ENCODE assay signal across 19 cellular contexts in genomic region chr22:45524966-45525365, GRCh38. TPM values are rescaled to one million over a fixed set of nuclear protein-coding genes. Genes with fewer than 3 reads are reported as not detected.
DNase-seq lines count a peak whose midpoint lies in the region; TF ChIP-seq lines count a peak whose summit lies in the region.
"Had no signal": no experiment of that assay in that cellular context is flagged by ENCODE, and none has a peak within 500 bp of the region (broad histone marks: within the 10 kb centered on the region; RNA-seq: fewer than 3 reads in every experiment).

No MANE protein-coding gene starts in this region.

- H3K9me3 ChIP-seq in duodenal mucosa (ENCODE audit: control insufficient read depth in 1 of 2, low read length in 2 of 2) (no peaks in the 10 kb centered on the region), sigmoid colon (no peaks in the 10 kb centered on the region)
- H3K9me3 ChIP-seq: HAP-1 had no signal

- TF ChIP-seq CTCF in HFFc6 (IDR thresholded peaks at IDR 0.05) (no peak), sigmoid colon (IDR thresholded peaks at IDR 0.05) (no peak), GM13977 (IDR thresholded peaks at IDR 0.05; ENCODE audit: extremely low read depth, insufficient read depth, missing control alignments) (no peak)

- TF ChIP-seq POLR2A in sigmoid colon (IDR thresholded peaks at IDR 0.05) = no peak

- H3K4me1 ChIP-seq in duodenal mucosa (ENCODE audit: control insufficient read depth in 1 of 2, insufficient read depth in 2 of 2, low read length in 2 of 2) (no peaks in the 10 kb centered on the region), sigmoid colon (peaks cover 0 to 20% (median 5%) of the 10 kb centered on the region in 4 donors), urinary bladder (ENCODE audit: insufficient read depth) (no peaks in the 10 kb centered on the region)
- H3K4me1 ChIP-seq: HAP-1 had no signal

- H3K36me3 Mint-ChIP-seq in HFFc6 (ENCODE audit: low read depth) = peaks cover 24% of the 10 kb centered on the region
- H3K36me3 Mint-ChIP-seq: IgD-negative memory B cell had no signal

- H3K9ac ChIP-seq in duodenal mucosa (ENCODE audit: low read depth in 1 of 2, low read length in 2 of 2) = no peak overlapping the region
- H3K9ac ChIP-seq: GM23248 had no signal

- in situ Hi-C loops in GM13977 (cut with MboI; ENCODE audit: low pct_unique_long_range_greater_than_20kb, low sequenced_read_pairs, unreplicated experiment) = no loop called here

- peaks cover 6% of the 10 kb centered on the region; the same call in 1 of the 2 replicates for H3K27me3 Mint-ChIP-seq in HFFc6 (ENCODE audit: insufficient read depth)

- no peak for TF ChIP-seq EP300 in sigmoid colon (IDR thresholded peaks at IDR 0.05)

- no peaks in the 10 kb centered on the region for H3K9me3 Mint-ChIP-seq in HFFc6
- H3K9me3 Mint-ChIP-seq: IgD-negative memory B cell had no signal

- intact Hi-C loops in sigmoid colon (cut with DNase I) = no loop called here

- no peaks in the 10 kb centered on the region for H3K36me3 ChIP-seq in duodenal mucosa (ENCODE audit: control insufficient read depth in 1 of 2, insufficient read depth in 2 of 2, low read length in 2 of 2)
- peaks cover 0 to 9% (median 0%) of the 10 kb centered on the region in 4 donors for H3K36me3 ChIP-seq in sigmoid colon
- peaks cover 2% of the 10 kb centered on the region for H3K36me3 ChIP-seq in urinary bladder (ENCODE audit: insufficient read depth)

- 70 to 89% methylated on average over 5 of the region's 5 CpGs for WGBS in sigmoid colon, 2 donors
- 89% methylated on average over 5 of the region's 5 CpGs for WGBS in urinary bladder

- no peak overlapping the region for H3K4me3 Mint-ChIP-seq in HFFc6
- H3K4me3 Mint-ChIP-seq: IgD-negative memory B cell had no signal

- H3K4me1 Mint-ChIP-seq in HFFc6 (ENCODE audit: low read depth) = peaks cover 51% of the 10 kb centered on the region
- H3K4me1 Mint-ChIP-seq: IgD-negative memory B cell had no signal

- H3K27ac ChIP-seq in duodenal mucosa (ENCODE audit: low read depth, low read length) (peak overlapping the region; percentile 3), sigmoid colon (peak overlapping the region; percentile 50 to 83 (median 62)), urinary bladder (ENCODE audit: low read depth) (peak overlapping the region; percentile 4)
- H3K27ac ChIP-seq: C4-2B, GM23248 had no signal

- peak overlapping the region; percentile 25; the same call in 1 of the 2 replicates for H3K27ac Mint-ChIP-seq in HFFc6
- H3K27ac Mint-ChIP-seq: IgD-negative memory B cell had no signal

- H3K27me3 ChIP-seq in duodenal mucosa (ENCODE audit: control insufficient read depth in 1 of 2, insufficient read depth in 2 of 2, low read length in 2 of 2) = no peaks in the 10 kb centered on the region
- no peaks in the 10 kb centered on the region for H3K27me3 ChIP-seq in sigmoid colon

- no peak for DNase-seq in HFFc6
- DNase-seq in sigmoid colon = no peak
- DNase-seq in DMS53 (lab: John Stamatoyannopoulos, UW) = no peak
- DNase-seq in KG1 (lab: John Stamatoyannopoulos, UW) = no peak
- DNase-seq in GM13977 (ENCODE audit: low spot score) = no peak
- DNase-seq: DMS79, GM23248, Karpas-422, NCI-H1694, NCI-H2081 treated with DMSO at 0.1 percent for 48 hours, NCI-H2171 treated with DMSO at 0.1 percent for 48 hours, NCI-H526 treated with DMSO at 0.1 percent for 48 hours, OCI-M1, Right ventricle myocardium superior had no signal

- no peak overlapping the region for H3K4me3 ChIP-seq in duodenal mucosa (ENCODE audit: low read depth in 1 of 2, low read length in 2 of 2)
- no peak overlapping the region for H3K4me3 ChIP-seq in sigmoid colon
- no peak overlapping the region for H3K4me3 ChIP-seq in urinary bladder (ENCODE audit: low read depth, low read length)
- H3K4me3 ChIP-seq: GM23248, HAP-1 had no signal

RNA-seq across cellular contexts. Expression of gene FBLN1, which starts 22.3 kb away (rescaled TPM):
- 100 to 1,000 TPM; 199 to 346 (median 326) TPM for total RNA-seq in HFFc6 (2021; fragmentation: NEBNext Ultra II Directional; extraction: Animal tissue kit (Norgen Biotek cat#: 25700))
- total RNA-seq in sigmoid colon (100 to 1,000 TPM; 123 to 230 (median 205) TPM), urinary bladder (700 TPM)
- polyA plus RNA-seq in sigmoid colon (10 to 100 TPM in 2 of 3 donors, 1 to 10 TPM in 1; 9.0 to 43.6 (median 33.0) TPM), urinary bladder (1,381 TPM)
- polyA plus RNA-seq: IgD-negative memory B cell had no signal

Comparison
In these comparisons a context has a peak if more than half of its experiments do, and no peak if none do; other contexts are left out.
1. H3K27ac ChIP-seq: peak in every context shown above with its lines; median percentile 62 in sigmoid colon; 4 in urinary bladder; 3 in duodenal mucosa.